Comparison of ENCODE assay signal across 16 cellular contexts in genomic region chr1:204830671-204831585, GRCh38. TPM values are rescaled to one million over a fixed set of nuclear protein-coding genes. Genes with fewer than 3 reads are reported as not detected.
DNase-seq lines count a peak whose midpoint lies in the region; ATAC-seq and TF ChIP-seq lines count a peak whose summit lies in the region.
"Had no signal": no experiment of that assay in that cellular context is flagged by ENCODE, and none has a peak within 500 bp of the region (broad histone marks: within the 10 kb centered on the region; RNA-seq: fewer than 3 reads in every experiment).

No MANE protein-coding gene starts in this region.

- peak overlapping the region; percentile 93 for H3K27ac ChIP-seq in angular gyrus (ENCODE audit: low read depth, low read length)
- peak overlapping the region; percentile 92 for H3K27ac ChIP-seq in layer of hippocampus (ENCODE audit: low read depth, low read length)
- no peak overlapping the region for H3K27ac ChIP-seq in neuronal stem cell (replicated peaks; ENCODE audit: low read length)
- H3K27ac ChIP-seq: lower lobe of right lung, neutrophil had no signal

- peak overlapping the region; percentile 68 for H3K4me3 ChIP-seq in BE2C (ENCODE audit: low read depth, low read length)
- no peak overlapping the region for H3K4me3 ChIP-seq in neuronal stem cell (ENCODE audit: low read length in 2 of 2)
- H3K4me3 ChIP-seq: lower lobe of right lung had no signal

- no peaks in the 10 kb centered on the region for H3K79me1 ChIP-seq in neuronal stem cell (ENCODE audit: low read depth, low read length)

- H3K18ac ChIP-seq in neuronal stem cell (ENCODE audit: low read length): no peak overlapping the region

- H3K36me3 ChIP-seq in BE2C: no peaks in the 10 kb centered on the region; the same call in 1 of the 2 replicates
- H3K36me3 ChIP-seq in neuronal stem cell (replicated peaks in 1 of 2; ENCODE audit: control insufficient read depth in 2 of 2, insufficient read depth in 2 of 2, low read length in 2 of 2): no peaks in the 10 kb centered on the region
- H3K36me3 ChIP-seq: ascending aorta, lower lobe of right lung, neutrophil had no signal

- no peak overlapping the region for H3K9ac ChIP-seq in neuronal stem cell (ENCODE audit: low read depth, low read length, poor library complexity)

- DNase-seq in BE2C: no peak
- peak; percentile 53 for DNase-seq in NCI-H1105 (lab: John Stamatoyannopoulos, UW)
- no peak for DNase-seq in activated CD4-positive, alpha-beta T cell treated with anti-CD3 and anti-CD28 coated beads, Interleukin-2, amount 50 U/mL, for 1 hour
- no peak for DNase-seq in neuronal stem cell (ENCODE audit: low spot score)
- DNase-seq: activated gamma-delta T cell, dermis blood vessel endothelial cell, lower lobe of right lung, NCI-H524 treated with DMSO at 0.1 percent for 48 hours, T-cell had no signal

- no peak overlapping the region for H2AK5ac ChIP-seq in neuronal stem cell (ENCODE audit: low read depth, low read length)

- H3K4ac ChIP-seq in neuronal stem cell (ENCODE audit: low read length): no peak overlapping the region

- no peak overlapping the region for H3K14ac ChIP-seq in neuronal stem cell (ENCODE audit: low read length)

- no peak overlapping the region for H2AFZ ChIP-seq in neuronal stem cell (ENCODE audit: low read length)

- H4K91ac ChIP-seq in neuronal stem cell (ENCODE audit: low read depth, low read length, poor library complexity): no peak overlapping the region

- H4K8ac ChIP-seq in neuronal stem cell (ENCODE audit: low read depth, low read length): no peak overlapping the region

- no peak overlapping the region for H2BK120ac ChIP-seq in neuronal stem cell (ENCODE audit: low read depth, low read length)

- H3K9me3 ChIP-seq in BE2C (no peaks in the 10 kb centered on the region), neuronal stem cell (replicated peaks in 1 of 2; ENCODE audit: control insufficient read depth in 2 of 2, insufficient read depth in 1 of 2, low read depth in 1 of 2, low read length in 2 of 2) (no peaks in the 10 kb centered on the region)
- H3K9me3 ChIP-seq: ascending aorta, lower lobe of right lung, neutrophil had no signal

- H3K4me1 ChIP-seq in BE2C: peaks cover 25% of the 10 kb centered on the region
- H3K4me1 ChIP-seq in neuronal stem cell (ENCODE audit: control insufficient read depth in 2 of 2, insufficient read depth in 1 of 2, low read depth in 1 of 2, low read length in 2 of 2): peaks cover 2 to 9% of the 10 kb centered on the region in 2 donors
- H3K4me1 ChIP-seq: lower lobe of right lung had no signal

- no peak for TF ChIP-seq CTCF in BE2C (IDR thresholded peaks at IDR 0.05; ENCODE audit: low read depth, low read length)

- no CpG with 5 or more reads among the region's 11 CpGs for WGBS in neuronal stem cell (ENCODE audit: extremely low coverage in 2 of 2, insufficient read length in 2 of 2, insufficient replicate concordance in 1 of 2), 2 donors

- no peak overlapping the region for H2BK15ac ChIP-seq in neuronal stem cell (ENCODE audit: low read length)

- H3K27me3 ChIP-seq in BE2C: peaks cover 4% of the 10 kb centered on the region; the same call in 1 of the 2 replicates
- no peaks in the 10 kb centered on the region for H3K27me3 ChIP-seq in layer of hippocampus (ENCODE audit: control insufficient read depth, insufficient read depth, low read length)
- peaks cover 0 to 57% (median 4%) of the 10 kb centered on the region in 3 experiments for H3K27me3 ChIP-seq in neuronal stem cell (ENCODE audit: control insufficient read depth in 3 of 3, insufficient read depth in 3 of 3, low read depth in 1 of 3, low read length in 3 of 3)
- H3K27me3 ChIP-seq: ascending aorta had no signal

- ATAC-seq in GM18907 (IDR thresholded peaks at IDR 0.05; ENCODE audit: unreplicated experiment) (no peak), GM19467 (IDR thresholded peaks at IDR 0.05; ENCODE audit: unreplicated experiment) (no peak)
- ATAC-seq: lower lobe of right lung; stimulated activated effector memory CD8-positive, alpha-beta T cell treated with anti-CD3 and anti-CD28 coated beads, Interleukin-12 subunit alpha, Interleukin-12 subunit beta, amount 100 ng/mL, for 72 hours; T-cell had no signal

- H3K4me2 ChIP-seq in neuronal stem cell (ENCODE audit: insufficient read depth, low read length, poor library complexity, severe bottlenecking): no peak overlapping the region

- H3K23ac ChIP-seq in neuronal stem cell (ENCODE audit: low read depth, low read length, poor library complexity): no peak overlapping the region

- H2BK5ac ChIP-seq in neuronal stem cell (ENCODE audit: low read length): no peak overlapping the region

- H2BK12ac ChIP-seq in neuronal stem cell (ENCODE audit: low read length): no peak overlapping the region

RNA-seq across cellular contexts. Expression of gene NFASC, which starts 39.7 kb away (rescaled TPM):
- 34.4 TPM for polyA plus RNA-seq in BE2C (2012; ENCODE audit: insufficient read depth, insufficient read length, low read depth)
- polyA plus RNA-seq in neuronal stem cell (2013, experiment 1 of 2): 1.2 TPM
- 1.2 TPM for polyA plus RNA-seq in neuronal stem cell (2013, experiment 2 of 2)
